23 cellular contexts compared by ENCODE assay signal in the genomic region with DNA sequence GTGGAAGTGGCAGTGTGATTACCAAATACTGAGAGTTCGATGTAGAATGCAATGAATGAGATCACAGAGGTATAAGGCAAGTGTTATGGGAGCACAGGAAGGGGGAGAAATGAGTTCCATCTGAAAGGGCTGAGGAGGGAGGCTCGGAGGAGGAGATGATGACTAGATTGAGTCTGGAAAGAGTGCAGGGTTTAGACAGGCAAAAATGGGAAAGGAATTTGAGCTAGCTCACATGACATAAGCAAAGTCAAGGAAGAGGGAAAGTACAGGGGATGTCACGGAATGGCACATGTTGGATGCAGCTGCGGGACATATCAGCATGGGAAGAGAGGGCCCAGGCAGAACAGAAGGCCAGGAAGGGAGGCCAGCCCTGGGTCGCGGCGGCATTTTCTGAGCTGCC.
A peak's percentile ranks its signal among the peaks of the same experiment; 100 is the strongest.
DNase-seq lines count a peak whose midpoint lies in the region; ATAC-seq and TF ChIP-seq lines count a peak whose summit lies in the region.
"Had no signal": no experiment of that assay in that cellular context is flagged by ENCODE, and none has a peak within 500 bp of the region (broad histone marks: within the 10 kb centered on the region; RNA-seq: fewer than 3 reads in every experiment).

No MANE protein-coding gene starts in this region.

- TF ChIP-seq POLR2A in right lobe of liver (IDR thresholded peaks at IDR 0.05) = no peak

- TF ChIP-seq CTCF in HFF-Myc (IDR thresholded peaks at IDR 0.05; ENCODE audit: low read depth, low read length, missing control alignments) (no peak), cardiac fibroblast (IDR thresholded peaks at IDR 0.05; ENCODE audit: low read depth, low read length) (no peak), right lobe of liver (IDR thresholded peaks at IDR 0.05) (no peak)

- peak overlapping the region; percentile 42; the same call in 1 of the 2 replicates for H3K27ac ChIP-seq in BLaER1
- H3K27ac ChIP-seq in naive thymus-derived CD4-positive, alpha-beta T cell (ENCODE audit: low read depth, low read length) = no peak overlapping the region
- no peak overlapping the region for H3K27ac ChIP-seq in right lobe of liver
- H3K27ac ChIP-seq: esophagus squamous epithelium, parathyroid adenoma had no signal

- H3K27ac Mint-ChIP-seq in naive thymus-derived CD4-positive, alpha-beta T cell = peak overlapping the region in 5 of 9 donors; percentile 7 to 58 (median 33)
- H3K27ac Mint-ChIP-seq in activated CD4-positive, alpha-beta T cell treated with anti-CD3 and anti-CD28 coated beads, Interleukin-2, amount 10 ng/mL, durations not matched to agents 7 days and 5 days = no peak overlapping the region
- H3K27ac Mint-ChIP-seq: activated naive CD4-positive, alpha-beta T cell treated with anti-CD3 and anti-CD28 coated beads, Interleukin-2, amount 50 U/mL, for 24 hours; B cell had no signal

- WGBS in right lobe of liver (ENCODE audit: insufficient coverage, low coverage, low lambda C conversion rate, missing lambda C conversion rate) = 57% methylated on average over 7 of the region's 7 CpGs

- DNase-seq in HFF-Myc (ENCODE audit: extremely low read depth, low read depth) (peak; percentile 91), cardiac fibroblast (ENCODE audit: low read depth in 2 of 2) (peak; percentile 26 to 56), KG1 (lab: John Stamatoyannopoulos, UW) (no peak), left cardiac atrium (no peak), right lobe of liver (no peak)
- DNase-seq in naive thymus-derived CD4-positive, alpha-beta T cell = no peak
- no peak for DNase-seq in activated CD4-positive, alpha-beta T cell treated with anti-CD3 and anti-CD28 coated beads, Interleukin-2, amount 10 ng/mL, durations not matched to agents 7 days and 5 days
- DNase-seq: activated CD4-positive, alpha-beta T cell treated with anti-CD3 and anti-CD28 coated beads, Interleukin-2, amount 50 U/mL, for 48 hours; DMS79; esophagus squamous epithelium; hypothalamus; mucosa of descending colon; NCI-H1417; NCI-H2171 treated with DMSO at 0.1 percent for 48 hours; NCI-H82; stimulated activated CD4-positive, alpha-beta T cell treated with anti-CD3 and anti-CD28 coated beads, Interleukin-4, amount 100 ng/mL, for 24 hours; stimulated activated CD8-positive, alpha-beta memory T cell treated with anti-CD3 and anti-CD28 coated beads, Interleukin-4, amount 100 ng/mL, for 48 hours; SW 1271 had no signal

- H3K4me3 ChIP-seq in BLaER1 = no peak overlapping the region
- H3K4me3 ChIP-seq in HFF-Myc (replicated peaks; ENCODE audit: low read depth, low read length) = no peak overlapping the region
- no peak overlapping the region for H3K4me3 ChIP-seq in cardiac fibroblast (replicated peaks in 1 of 2; ENCODE audit: low read depth in 2 of 2, low read length in 2 of 2)
- H3K4me3 ChIP-seq in naive thymus-derived CD4-positive, alpha-beta T cell (ENCODE audit: low read length) = no peak overlapping the region
- no peak overlapping the region for H3K4me3 ChIP-seq in right lobe of liver
- H3K4me3 ChIP-seq: esophagus squamous epithelium, HAP-1, mucosa of descending colon had no signal

- peak overlapping the region; percentile 63 for H3K4me2 ChIP-seq in BLaER1

- H3K36me3 Mint-ChIP-seq in naive thymus-derived CD4-positive, alpha-beta T cell = peaks cover 6 to 48% (median 30%) of the 10 kb centered on the region in 5 donors
- peaks cover 16% of the 10 kb centered on the region for H3K36me3 Mint-ChIP-seq in activated CD4-positive, alpha-beta T cell treated with anti-CD3 and anti-CD28 coated beads, Interleukin-2, amount 10 ng/mL, durations not matched to agents 7 days and 5 days (ENCODE audit: low read depth)

- no peaks in the 10 kb centered on the region for H3K9me3 ChIP-seq in BLaER1
- H3K9me3 ChIP-seq in naive thymus-derived CD4-positive, alpha-beta T cell (ENCODE audit: control insufficient read depth in 2 of 3, low read length in 3 of 3) = no peaks in the 10 kb centered on the region
- no peaks in the 10 kb centered on the region for H3K9me3 ChIP-seq in right lobe of liver
- H3K9me3 ChIP-seq: esophagus squamous epithelium, HAP-1, mucosa of descending colon had no signal

- H3K4me1 Mint-ChIP-seq in naive thymus-derived CD4-positive, alpha-beta T cell = peaks cover 14 to 94% (median 85%) of the 10 kb centered on the region in 7 donors
- peaks cover 9% of the 10 kb centered on the region for H3K4me1 Mint-ChIP-seq in activated CD4-positive, alpha-beta T cell treated with anti-CD3 and anti-CD28 coated beads, Interleukin-2, amount 10 ng/mL, durations not matched to agents 7 days and 5 days

- H3K4me1 ChIP-seq in BLaER1 (peaks cover 100% of the 10 kb centered on the region), right lobe of liver (no peaks in the 10 kb centered on the region)
- H3K4me1 ChIP-seq in naive thymus-derived CD4-positive, alpha-beta T cell (ENCODE audit: control insufficient read depth in 2 of 2, insufficient read depth in 2 of 2, low read length in 2 of 2) = peaks cover 0 to 9% of the 10 kb centered on the region in 2 donors
- H3K4me1 ChIP-seq: esophagus squamous epithelium, HAP-1, parathyroid adenoma had no signal

- H3K9ac ChIP-seq in BLaER1 = no peak overlapping the region
- H3K9ac ChIP-seq: parathyroid adenoma had no signal

- ATAC-seq in naive thymus-derived CD4-positive, alpha-beta T cell = no peak
- ATAC-seq in left cardiac atrium (no peak), right lobe of liver (no peak)
- ATAC-seq: mucosa of descending colon had no signal

- H3K9me3 Mint-ChIP-seq in naive thymus-derived CD4-positive, alpha-beta T cell = no peaks in the 10 kb centered on the region
- H3K9me3 Mint-ChIP-seq in activated CD4-positive, alpha-beta T cell treated with anti-CD3 and anti-CD28 coated beads, Interleukin-2, amount 10 ng/mL, durations not matched to agents 7 days and 5 days = peaks cover 3% of the 10 kb centered on the region
- H3K9me3 Mint-ChIP-seq: activated naive CD4-positive, alpha-beta T cell treated with anti-CD3 and anti-CD28 coated beads, Interleukin-2, amount 50 U/mL, for 24 hours had no signal

- intact Hi-C loops in naive thymus-derived CD4-positive, alpha-beta T cell (cut with micrococcal nuclease) = no loop called here
- intact Hi-C loops in left cardiac atrium (cut with DNase I) (no loop called here), right lobe of liver (cut with DNase I) (no loop called here)

- H3K27me3 ChIP-seq in BLaER1 (no peaks in the 10 kb centered on the region), right lobe of liver (no peaks in the 10 kb centered on the region)
- no peaks in the 10 kb centered on the region for H3K27me3 ChIP-seq in naive thymus-derived CD4-positive, alpha-beta T cell (ENCODE audit: control insufficient read depth in 2 of 2, insufficient read depth in 2 of 2, low read length in 2 of 2)

- POLR2A ChIA-PET in naive thymus-derived CD4-positive, alpha-beta T cell (lab: Charles Lee) = no interaction called here
- POLR2A ChIA-PET in activated CD4-positive, alpha-beta T cell treated with anti-CD3 and anti-CD28 coated beads, Interleukin-2, amount 10 ng/mL, durations not matched to agents 7 days and 5 days (lab: Charles Lee) = no interaction called here

- H4K20me1 ChIP-seq in BLaER1 = peaks cover 100% of the 10 kb centered on the region

- no peaks in the 10 kb centered on the region for H3K27me3 Mint-ChIP-seq in naive thymus-derived CD4-positive, alpha-beta T cell
- no peaks in the 10 kb centered on the region for H3K27me3 Mint-ChIP-seq in activated CD4-positive, alpha-beta T cell treated with anti-CD3 and anti-CD28 coated beads, Interleukin-2, amount 10 ng/mL, durations not matched to agents 7 days and 5 days
- H3K27me3 Mint-ChIP-seq: activated naive CD4-positive, alpha-beta T cell treated with anti-CD3 and anti-CD28 coated beads, Interleukin-2, amount 50 U/mL, for 24 hours; B cell had no signal

- CTCF ChIA-PET in naive thymus-derived CD4-positive, alpha-beta T cell (lab: Charles Lee) = no interaction called here
- CTCF ChIA-PET in activated CD4-positive, alpha-beta T cell treated with anti-CD3 and anti-CD28 coated beads, Interleukin-2, amount 10 ng/mL, durations not matched to agents 7 days and 5 days (lab: Charles Lee) = interaction anchor here (1.5 kb wide), 1 partner anchor 9 kb away, joined by 3 read pairs; no protein-coding TSS in a partner anchor

- H3K4me3 Mint-ChIP-seq in naive thymus-derived CD4-positive, alpha-beta T cell = peak overlapping the region in 2 of 10 donors; percentile 9 to 57
- H3K4me3 Mint-ChIP-seq in activated CD4-positive, alpha-beta T cell treated with anti-CD3 and anti-CD28 coated beads, Interleukin-2, amount 10 ng/mL, durations not matched to agents 7 days and 5 days = no peak overlapping the region
- H3K4me3 Mint-ChIP-seq: activated naive CD4-positive, alpha-beta T cell treated with anti-CD3 and anti-CD28 coated beads, Interleukin-2, amount 50 U/mL, for 24 hours; B cell had no signal

- H3K36me3 ChIP-seq in BLaER1 (peaks cover 58% of the 10 kb centered on the region), right lobe of liver (no peaks in the 10 kb centered on the region)
- peaks cover 0 to 14% (median 0%) of the 10 kb centered on the region in 3 experiments for H3K36me3 ChIP-seq in naive thymus-derived CD4-positive, alpha-beta T cell (ENCODE audit: control insufficient read depth in 2 of 3, insufficient read depth in 3 of 3, low read length in 3 of 3)
- H3K36me3 ChIP-seq: esophagus squamous epithelium, HAP-1 had no signal

Comparison
In these comparisons a context has a peak if more than half of its experiments do, and no peak if none do; other contexts are left out.
1. DNase-seq: peak in HFF-Myc (single experiment) and cardiac fibroblast (2 of 2); none in naive thymus-derived CD4-positive, alpha-beta T cell (0 of 9), activated CD4-positive, alpha-beta T cell treated with anti-CD3 and anti-CD28 coated beads, Interleukin-2, amount 10 ng/mL, durations not matched to agents 7 days and 5 days (single experiment), KG1 (single experiment), left cardiac atrium (single experiment) and right lobe of liver (0 of 3).